19 cellular contexts compared by ENCODE assay signal in the genomic region with DNA sequence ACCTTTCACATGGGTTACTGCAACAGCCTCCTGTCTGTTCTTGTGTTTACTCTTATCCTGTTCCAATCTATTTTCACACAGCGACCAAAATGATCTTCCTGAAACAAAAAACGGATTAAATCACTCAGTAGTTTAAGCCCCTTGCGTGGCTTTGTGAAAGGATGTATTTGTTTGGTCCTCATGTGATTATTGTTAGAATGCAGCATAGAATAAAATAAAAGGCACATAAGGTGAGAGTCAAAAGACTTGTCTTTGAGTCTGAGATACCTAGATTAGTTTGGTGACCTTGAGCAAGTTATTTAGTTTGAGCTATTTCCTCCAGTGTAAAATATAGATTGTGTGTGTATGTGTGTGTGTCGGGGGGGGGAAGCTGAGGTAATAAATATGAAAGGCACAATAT.
DNase-seq lines count a peak whose midpoint lies in the region; ATAC-seq and TF ChIP-seq lines count a peak whose summit lies in the region.
"Had no signal": no experiment of that assay in that cellular context is flagged by ENCODE, and none has a peak within 500 bp of the region (broad histone marks: within the 10 kb centered on the region; RNA-seq: fewer than 3 reads in every experiment).

No MANE protein-coding gene starts in this region.

- intact Hi-C loops in transverse colon (cut with DNase I; ENCODE audit: low total_unique reads): no loop called here

- H4K5ac ChIP-seq in mesendoderm (ENCODE audit: low read length): no peak overlapping the region

- no peak overlapping the region for H2AK5ac ChIP-seq in mesendoderm (ENCODE audit: low read length)

- H3K4me1 ChIP-seq in mesendoderm (ENCODE audit: control insufficient read depth, low read depth, low read length) (peaks cover 3% of the 10 kb centered on the region), transverse colon (peaks cover 0 to 57% (median 30%) of the 10 kb centered on the region in 4 donors), SK-N-SH (ENCODE audit: control insufficient read depth in 1 of 2, insufficient read depth in 2 of 2, low read depth in 1 of 2, low read length in 1 of 2) (peaks cover 2 to 11% of the 10 kb centered on the region in 2 experiments; a peak in 3 of 4 replicates)
- H3K4me1 ChIP-seq: SJSA1 had no signal

- peaks cover 12% of the 10 kb centered on the region for H3K36me3 Mint-ChIP-seq in activated naive CD4-positive, alpha-beta T cell treated with anti-CD3 and anti-CD28 coated beads, Interleukin-2, amount 50 U/mL, for 24 hours
- H3K36me3 Mint-ChIP-seq in T-helper 17 cell (ENCODE audit: low read depth): peaks cover 3% of the 10 kb centered on the region

- no peaks in the 10 kb centered on the region for H3K9me3 Mint-ChIP-seq in activated naive CD4-positive, alpha-beta T cell treated with anti-CD3 and anti-CD28 coated beads, Interleukin-2, amount 50 U/mL, for 24 hours
- H3K9me3 Mint-ChIP-seq: CD14-positive monocyte, GM23338 had no signal

- WGBS in mesendoderm (ENCODE audit: extremely low coverage, insufficient coverage, low lambda C conversion rate): no CpG with 5 or more reads among the region's 4 CpGs
- 33 to 59% methylated on average over 4 of the region's 4 CpGs for WGBS in transverse colon (ENCODE audit: low coverage in 1 of 2), 2 donors
- 85% methylated on average over 4 of the region's 4 CpGs for WGBS in SK-N-SH (ENCODE audit: low lambda C conversion rate)

- no peak overlapping the region for H2BK120ac ChIP-seq in mesendoderm (ENCODE audit: low read depth, low read length)

- no peak for TF ChIP-seq CTCF in transverse colon (IDR thresholded peaks at IDR 0.05)
- TF ChIP-seq CTCF in SK-N-SH (IDR thresholded peaks at IDR 0.05): no peak

- no peak overlapping the region for H3K23ac ChIP-seq in mesendoderm (ENCODE audit: low read length)

- peak overlapping the region; percentile 39 for H3K18ac ChIP-seq in mesendoderm (ENCODE audit: low read length)

- no peak for TF ChIP-seq RAD21 in SK-N-SH (IDR thresholded peaks at IDR 0.05; ENCODE audit: low read length)

- DNase-seq in activated naive CD4-positive, alpha-beta T cell treated with Interleukin-2 at 50 U/mL for 16 hours: no peak
- DNase-seq in T-helper 17 cell: no peak
- DNase-seq in mesendoderm: no peak
- DNase-seq in transverse colon: no peak
- DNase-seq in iPS-NIHi11 (ENCODE audit: low spot score): no peak
- no peak for DNase-seq in SK-N-SH
- DNase-seq: GF-D8, NCI-H146, NCI-H2081 treated with DMSO at 0.1 percent for 48 hours, NCI-H2227 treated with DMSO at 0.1 percent for 48 hours, NCI-H526 had no signal

- H3K27ac ChIP-seq in mesendoderm (ENCODE audit: low read depth, low read length): no peak overlapping the region
- peak overlapping the region in 3 of 4 donors; percentile 2 to 12 (median 4) for H3K27ac ChIP-seq in transverse colon
- peak overlapping the region in 1 of 2 experiments; percentile 8; a peak in 1 of 4 replicates for H3K27ac ChIP-seq in SK-N-SH (ENCODE audit: low read depth in 2 of 2, low read length in 1 of 2)
- H3K27ac ChIP-seq: 22Rv1, RWPE1, SJSA1 had no signal

- H3F3A ChIP-seq in SK-N-SH (replicated peaks; ENCODE audit: insufficient read depth): no peaks in the 10 kb centered on the region

- in situ Hi-C loops in transverse colon (cut with MboI; ENCODE audit: low pct_ligation_motif_present in 1 of 4, low pct_unique_long_range_greater_than_20kb in 1 of 4, low sequenced_read_pairs in 3 of 4): loop anchor here in 2 of 4 donors (25.0 kb wide), 1 partner anchor 379 kb away; no protein-coding TSS in a partner anchor

- no peaks in the 10 kb centered on the region for H3K36me3 ChIP-seq in mesendoderm (ENCODE audit: control insufficient read depth, insufficient read depth, low read length)
- no peaks in the 10 kb centered on the region for H3K36me3 ChIP-seq in transverse colon
- peaks cover 7 to 12% of the 10 kb centered on the region in 2 experiments for H3K36me3 ChIP-seq in SK-N-SH (replicated peaks in 1 of 2; ENCODE audit: control insufficient read depth in 1 of 2, insufficient read depth in 2 of 2, low read length in 1 of 2)

- no peak for TF ChIP-seq POLR2A in transverse colon (IDR thresholded peaks at IDR 0.05)

- H4K8ac ChIP-seq in mesendoderm (ENCODE audit: low read depth, low read length): no peak overlapping the region

- POLR2A ChIA-PET in SK-N-SH (lab: Yijun Ruan, JAX): no interaction called here

- H3K4ac ChIP-seq in mesendoderm (ENCODE audit: low read depth, low read length): no peak overlapping the region

- no peak for ATAC-seq in T-helper 17 cell
- ATAC-seq in HG02642 (IDR thresholded peaks at IDR 0.05; ENCODE audit: poor library complexity, unreplicated experiment): no peak
- ATAC-seq: GM23338, K562 had no signal

- no peak overlapping the region for H2AFZ ChIP-seq in SK-N-SH (ENCODE audit: low read depth)
- H2AFZ ChIP-seq: GM23338 had no signal

- H3K79me2 ChIP-seq in mesendoderm (ENCODE audit: control insufficient read depth, insufficient read depth, low read length) (peaks cover 12% of the 10 kb centered on the region), SK-N-SH (ENCODE audit: insufficient read depth) (peaks cover 67% of the 10 kb centered on the region)

- H3K4me2 ChIP-seq in mesendoderm (ENCODE audit: low read length) (no peak overlapping the region), SK-N-SH (no peak overlapping the region)
- H3K4me2 ChIP-seq: GM23338 had no signal

- no peaks in the 10 kb centered on the region for H3K27me3 ChIP-seq in mesendoderm (ENCODE audit: insufficient read depth, low read length, poor library complexity)
- H3K27me3 ChIP-seq in transverse colon: no peaks in the 10 kb centered on the region
- no peaks in the 10 kb centered on the region for H3K27me3 ChIP-seq in SK-N-SH (ENCODE audit: insufficient read depth)
- H3K27me3 ChIP-seq: SJSA1 had no signal

- H3K56ac ChIP-seq in mesendoderm (ENCODE audit: low read length): peak overlapping the region; percentile 10

- no peak overlapping the region for H2BK5ac ChIP-seq in mesendoderm (ENCODE audit: low read length)

- peaks cover 11% of the 10 kb centered on the region for H4K20me1 ChIP-seq in SK-N-SH (ENCODE audit: insufficient read depth)

- no peak overlapping the region for H3K9ac ChIP-seq in mesendoderm (ENCODE audit: low read length)
- H3K9ac ChIP-seq in SK-N-SH: no peak overlapping the region

- TF ChIP-seq EP300 in transverse colon (IDR thresholded peaks at IDR 0.05; ENCODE audit: low read depth) (no peak), SK-N-SH (IDR thresholded peaks at IDR 0.05; ENCODE audit: borderline replicate concordance in 1 of 2, low read depth in 1 of 2, low read length in 1 of 2) (no peak)

- H3K4me3 Mint-ChIP-seq in activated naive CD4-positive, alpha-beta T cell treated with anti-CD3 and anti-CD28 coated beads, Interleukin-2, amount 50 U/mL, for 24 hours: no peak overlapping the region
- H3K4me3 Mint-ChIP-seq in T-helper 17 cell: peak overlapping the region; percentile 61
- H3K4me3 Mint-ChIP-seq: CD14-positive monocyte, GM23338 had no signal

- peaks cover 81% of the 10 kb centered on the region for H3K4me1 Mint-ChIP-seq in activated naive CD4-positive, alpha-beta T cell treated with anti-CD3 and anti-CD28 coated beads, Interleukin-2, amount 50 U/mL, for 24 hours
- peaks cover 57% of the 10 kb centered on the region for H3K4me1 Mint-ChIP-seq in T-helper 17 cell
- H3K4me1 Mint-ChIP-seq: GM23338 had no signal

- CTCF ChIA-PET in SK-N-SH (lab: Yijun Ruan, JAX): interaction anchor here (0.8 to 6.4 kb wide), 5 partner anchors 12 to 1319 kb away, joined by 3 to 46 read pairs (median 7); no protein-coding TSS in a partner anchor

- H3K4me3 ChIP-seq in mesendoderm (ENCODE audit: low read length) (no peak overlapping the region), transverse colon (no peak overlapping the region), SK-N-SH (ENCODE audit: low read depth in 2 of 2, low read length in 1 of 2) (no peak overlapping the region)
- H3K4me3 ChIP-seq: GM23338, K562, SJSA1 had no signal

- no peaks in the 10 kb centered on the region for H3K27me3 Mint-ChIP-seq in activated naive CD4-positive, alpha-beta T cell treated with anti-CD3 and anti-CD28 coated beads, Interleukin-2, amount 50 U/mL, for 24 hours
- H3K27me3 Mint-ChIP-seq in T-helper 17 cell: no peaks in the 10 kb centered on the region

- H2BK15ac ChIP-seq in mesendoderm (replicated peaks; ENCODE audit: low read depth): no peak overlapping the region

- H3K9me3 ChIP-seq in T-helper 17 cell (ENCODE audit: control insufficient read depth, low read length, poor library complexity, severe bottlenecking) (no peaks in the 10 kb centered on the region), transverse colon (no peaks in the 10 kb centered on the region), SK-N-SH (no peaks in the 10 kb centered on the region; the same call in 1 of the 2 replicates)
- H3K9me3 ChIP-seq: SJSA1 had no signal

- H3K27ac Mint-ChIP-seq in activated naive CD4-positive, alpha-beta T cell treated with anti-CD3 and anti-CD28 coated beads, Interleukin-2, amount 50 U/mL, for 24 hours: peak overlapping the region; percentile 90
- peak overlapping the region; percentile 91 for H3K27ac Mint-ChIP-seq in T-helper 17 cell
- H3K27ac Mint-ChIP-seq: GM23338 had no signal

- peaks cover 10% of the 10 kb centered on the region for H3K79me1 ChIP-seq in mesendoderm (ENCODE audit: low read length)

- H3K9me2 ChIP-seq in SK-N-SH: no peaks in the 10 kb centered on the region

TF ChIP-seq in SK-N-SH, 30 proteins besides CTCF, POLR2A, EP300 and RAD21:
- TF ChIP-seq GATA2 (CRISPR knock-in tag; IDR thresholded peaks at IDR 0.05) (no peak), NFIC (IDR thresholded peaks at IDR 0.05; ENCODE audit: borderline replicate concordance) (no peak), YY1 (IDR thresholded peaks at IDR 0.05; ENCODE audit: low read depth) (no peak), GABPA (IDR thresholded peaks at IDR 0.05; ENCODE audit: low read depth) (no peak)
